9 cellular contexts compared by ENCODE assay signal in genomic region chr6:50128420-50129005, GRCh38.
DNase-seq lines count a peak whose midpoint lies in the region; FAIRE-seq and TF ChIP-seq lines count a peak whose summit lies in the region.
"Had no signal": no experiment of that assay in that cellular context is flagged by ENCODE, and none has a peak within 500 bp of the region (broad histone marks: within the 10 kb centered on the region; RNA-seq: fewer than 3 reads in every experiment).

No MANE protein-coding gene starts in this region.

- peak; percentile 99 for FAIRE-seq in A204.1 (lab: Jason Lieb, UNC)

- in situ Hi-C loops in GM13977 (cut with MboI; ENCODE audit: low pct_unique_long_range_greater_than_20kb, low sequenced_read_pairs, unreplicated experiment) = no loop called here

- DNase-seq in GM13977 (ENCODE audit: low spot score) = peak; percentile 9
- DNase-seq in RPMI7951 (ENCODE audit: low read depth) = peak; percentile 4
- peak in 1 of 2 donors; percentile 14 for DNase-seq in foreskin fibroblast
- DNase-seq in HuH-7 (ENCODE audit: low spot score) = no peak
- DNase-seq in NCI-H2107 (lab: John Stamatoyannopoulos, UW) = no peak
- DNase-seq in NCI-H2227 treated with DMSO at 0.1 percent for 48 hours (lab: John Stamatoyannopoulos, UW) = no peak
- no peak for DNase-seq in activated T-cell treated with anti-CD3 and anti-CD28 coated beads, Interleukin-2, amount 50 U/mL, for 1 hour
- DNase-seq: activated CD4-positive, CD25-positive, alpha-beta regulatory T cell treated with anti-CD3 and anti-CD28 coated beads, Interleukin-2, amount 50 U/mL, for 72 hours had no signal

- H3K4me3 ChIP-seq in foreskin fibroblast (ENCODE audit: low read depth in 1 of 2, low read length in 2 of 2) = no peak overlapping the region

- TF ChIP-seq CTCF in GM13977 (IDR thresholded peaks at IDR 0.05; ENCODE audit: extremely low read depth, insufficient read depth, missing control alignments) (peak; percentile 29), foreskin fibroblast (IDR thresholded peaks at IDR 0.05; ENCODE audit: low read depth, low read length) (peak; percentile 13)

Comparison
In these comparisons a context has a peak if more than half of its experiments do, and no peak if none do; other contexts are left out.
1. DNase-seq: peak in GM13977 (single experiment) and RPMI7951 (single experiment); none in HuH-7 (single experiment), NCI-H2107 (single experiment), NCI-H2227 treated with DMSO at 0.1 percent for 48 hours (single experiment) and activated T-cell treated with anti-CD3 and anti-CD28 coated beads, Interleukin-2, amount 50 U/mL, for 1 hour (single experiment).